22 cellular contexts compared by ENCODE assay signal in genomic region chr3:108428580-108428979, GRCh38.
A peak's percentile ranks its signal among the peaks of the same experiment; 100 is the strongest.
DNase-seq lines count a peak whose midpoint lies in the region; ATAC-seq and TF ChIP-seq lines count a peak whose summit lies in the region.
"Had no signal": no experiment of that assay in that cellular context is flagged by ENCODE, and none has a peak within 500 bp of the region (broad histone marks: within the 10 kb centered on the region; RNA-seq: fewer than 3 reads in every experiment).

No MANE protein-coding gene starts in this region.

- TF ChIP-seq CTCF in astrocyte of the cerebellum (IDR thresholded peaks at IDR 0.05; ENCODE audit: low read depth, low read length, missing control alignments) (no peak), lower lobe of right lung (IDR thresholded peaks at IDR 0.05) (no peak), thyroid gland (IDR thresholded peaks at IDR 0.05) (no peak)

- no peaks in the 10 kb centered on the region for H3K36me3 ChIP-seq in MG63
- no peaks in the 10 kb centered on the region for H3K36me3 ChIP-seq in lower lobe of right lung
- no peaks in the 10 kb centered on the region for H3K36me3 ChIP-seq in thyroid gland
- H3K36me3 ChIP-seq: uterus had no signal

- in situ Hi-C loops in astrocyte of the cerebellum (cut with HindIII; ENCODE audit: low sequenced_read_pairs) = no loop called here

- TF ChIP-seq POLR2A in thyroid gland (IDR thresholded peaks at IDR 0.05) = no peak

- H3K27me3 ChIP-seq in MG63 = no peaks in the 10 kb centered on the region
- no peaks in the 10 kb centered on the region for H3K27me3 ChIP-seq in lower lobe of right lung (ENCODE audit: low read depth)
- H3K27me3 ChIP-seq in thyroid gland = no peaks in the 10 kb centered on the region
- H3K27me3 ChIP-seq: body of pancreas, uterus had no signal

- ATAC-seq in lower lobe of right lung (peak; percentile 49 to 58), HG02973 (IDR thresholded peaks at IDR 0.05; ENCODE audit: unreplicated experiment) (no peak)
- ATAC-seq: activated CD8-positive, alpha-beta T cell treated with anti-CD3 and anti-CD28 coated beads, Interleukin-2, amount 10 ng/mL, durations not matched to agents 7 days and 5 days; body of pancreas; psoas muscle had no signal

- H3K4me1 ChIP-seq in lower lobe of right lung (no peaks in the 10 kb centered on the region), thyroid gland (no peaks in the 10 kb centered on the region)
- H3K4me1 ChIP-seq: body of pancreas, psoas muscle, uterus had no signal

- no peaks in the 10 kb centered on the region for H3K9me3 ChIP-seq in MG63
- no peaks in the 10 kb centered on the region for H3K9me3 ChIP-seq in lower lobe of right lung
- H3K9me3 ChIP-seq in thyroid gland = no peaks in the 10 kb centered on the region
- H3K9me3 ChIP-seq: body of pancreas, psoas muscle, uterus had no signal

- 37 to 44% methylated on average over 3 of the region's 3 CpGs for WGBS in thyroid gland, 2 donors

- H3K27ac ChIP-seq in lower lobe of right lung = peak overlapping the region; percentile 4
- H3K27ac ChIP-seq in thyroid gland = no peak overlapping the region
- H3K27ac ChIP-seq: body of pancreas, psoas muscle, RWPE1, uterus had no signal

- intact Hi-C loops in lower lobe of right lung (cut with DNase I) (no loop called here), thyroid gland (cut with DNase I) (no loop called here)

- DNase-seq in MG63 (peak; percentile 9), astrocyte of the cerebellum (ENCODE audit: low read depth) (peak; percentile 15), lower lobe of right lung (no peak), thyroid gland (peak; percentile 14 to 18), DMS53 treated with DMSO at 0.1 percent for 48 hours (lab: John Stamatoyannopoulos, UW; ENCODE audit: unreplicated experiment) (no peak)
- DNase-seq in stimulated activated CD4-positive, alpha-beta T cell treated with anti-CD3 and anti-CD28 coated beads, Interleukin-1b, Interleukin-23, amount 100 ng/mL, for 48 hours = no peak
- DNase-seq: activated CD4-positive, CD25-positive, alpha-beta regulatory T cell treated with anti-CD3 and anti-CD28 coated beads, Interleukin-2, amount 50 U/mL, for 72 hours; activated CD8-positive, alpha-beta T cell treated with anti-CD3 and anti-CD28 coated beads, Interleukin-2, amount 10 ng/mL, durations not matched to agents 7 days and 5 days; activated effector memory CD4-positive, alpha-beta T cell treated with anti-CD3 and anti-CD28 coated beads, Interleukin-2, amount 50 U/mL, for 16 hours; activated naive CD8-positive, alpha-beta T cell treated with anti-CD3 and anti-CD28 coated beads, Interleukin-2, amount 10 ng/mL, durations not matched to agents 7 days and 5 days; body of pancreas; Calu3; IMR-90; mesendoderm; NCI-H2081; NCI-H2227 treated with DMSO at 0.1 percent for 48 hours; NCI-H69; psoas muscle; stimulated activated naive CD4-positive, alpha-beta T cell treated with Interleukin-2 at 50 U/mL for 16 hours; uterus had no signal

- H3K4me3 ChIP-seq in MG63 (no peak overlapping the region), astrocyte of the cerebellum (ENCODE audit: low read depth, low read length) (no peak overlapping the region), lower lobe of right lung (no peak overlapping the region), thyroid gland (replicated peaks in 1 of 3) (no peak overlapping the region)
- H3K4me3 ChIP-seq: body of pancreas, psoas muscle, uterus had no signal

Comparison
In these comparisons a context has a peak if more than half of its experiments do, and no peak if none do; other contexts are left out.
1. DNase-seq: peak in MG63 (single experiment), astrocyte of the cerebellum (single experiment) and thyroid gland (2 of 2); none in lower lobe of right lung (single experiment), DMS53 treated with DMSO at 0.1 percent for 48 hours (single experiment) and stimulated activated CD4-positive, alpha-beta T cell treated with anti-CD3 and anti-CD28 coated beads, Interleukin-1b, Interleukin-23, amount 100 ng/mL, for 48 hours (single experiment).